1 cellular context compared by ENCODE assay signal in the genomic region with DNA sequence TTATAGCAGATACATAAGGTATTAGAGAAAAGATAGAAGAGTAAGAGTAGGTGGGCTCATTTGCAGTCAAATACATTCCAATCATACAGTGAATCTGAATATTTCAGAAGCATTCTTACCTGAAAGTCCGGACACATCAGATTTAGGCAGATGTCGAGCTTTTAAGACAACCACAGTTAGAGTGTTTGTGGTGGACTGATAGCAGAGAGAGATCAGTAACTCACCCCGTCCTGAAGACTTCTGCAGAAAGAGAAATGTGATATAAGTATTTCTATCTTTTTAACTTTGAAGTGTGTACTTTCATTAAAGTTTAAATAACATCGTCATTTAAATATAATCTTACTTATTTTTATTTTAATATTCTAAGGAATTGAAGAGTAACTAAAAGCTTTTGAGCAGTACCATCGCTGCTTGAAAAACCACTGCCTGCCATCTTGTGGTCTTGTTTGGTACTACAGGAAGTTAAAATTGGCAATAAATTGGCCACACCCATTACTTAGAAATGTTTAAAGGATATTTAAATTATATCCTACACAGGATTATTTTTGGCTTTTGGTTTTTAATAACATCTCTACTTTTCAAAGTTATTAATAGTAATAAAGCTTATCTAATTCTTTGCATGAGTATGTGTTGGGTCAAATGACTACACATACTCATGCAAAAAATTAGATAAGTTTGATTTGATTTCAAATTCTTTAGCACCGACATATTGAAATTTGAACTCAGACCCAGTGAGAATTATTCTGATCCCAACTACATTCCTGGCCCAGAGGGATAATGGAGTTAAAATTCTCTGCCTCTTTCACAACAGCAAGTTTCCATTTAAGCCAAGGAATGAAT.
TF ChIP-seq lines count a peak whose summit lies in the region.

No MANE protein-coding gene starts in this region.

TF ChIP-seq in H1, 55 proteins besides CTCF, POLR2A, EP300 and RAD21:
- TF ChIP-seq CHD7 (IDR thresholded peaks at IDR 0.05; ENCODE audit: insufficient replicate concordance, low read length) (no peak), CBX5 (IDR thresholded peaks at IDR 0.05; ENCODE audit: low read depth, low read length) (no peak), EGR1 (IDR thresholded peaks at IDR 0.05; ENCODE audit: borderline replicate concordance, low read depth, low read length) (no peak), KDM5A (IDR thresholded peaks at IDR 0.05; ENCODE audit: low read length) (no peak), ATF3 (IDR thresholded peaks at IDR 0.05; ENCODE audit: insufficient read depth, low read depth, low read length) (no peak), JUN (IDR thresholded peaks at IDR 0.05; ENCODE audit: low read depth, low read length) (no peak), SAP30 (IDR thresholded peaks at IDR 0.05; ENCODE audit: insufficient read depth, insufficient replicate concordance, low read length) (no peak), CBX8 (IDR thresholded peaks at IDR 0.05; ENCODE audit: borderline replicate concordance, low read depth, low read length) (no peak), FOSL1 (IDR thresholded peaks at IDR 0.05; ENCODE audit: insufficient read depth, low read depth, low read length) (no peak), JUND (IDR thresholded peaks at IDR 0.05; ENCODE audit: low read length) (no peak), RNF2 (IDR thresholded peaks at IDR 0.05; ENCODE audit: borderline replicate concordance, low read depth, low read length, missing control alignments, poor library complexity, severe bottlenecking) (no peak), BACH1 (IDR thresholded peaks at IDR 0.05; ENCODE audit: low read length) (no peak)
TF ChIP-seq in H1: peak in this region for 0.
